8 cellular contexts compared by ENCODE assay signal in the genomic region with DNA sequence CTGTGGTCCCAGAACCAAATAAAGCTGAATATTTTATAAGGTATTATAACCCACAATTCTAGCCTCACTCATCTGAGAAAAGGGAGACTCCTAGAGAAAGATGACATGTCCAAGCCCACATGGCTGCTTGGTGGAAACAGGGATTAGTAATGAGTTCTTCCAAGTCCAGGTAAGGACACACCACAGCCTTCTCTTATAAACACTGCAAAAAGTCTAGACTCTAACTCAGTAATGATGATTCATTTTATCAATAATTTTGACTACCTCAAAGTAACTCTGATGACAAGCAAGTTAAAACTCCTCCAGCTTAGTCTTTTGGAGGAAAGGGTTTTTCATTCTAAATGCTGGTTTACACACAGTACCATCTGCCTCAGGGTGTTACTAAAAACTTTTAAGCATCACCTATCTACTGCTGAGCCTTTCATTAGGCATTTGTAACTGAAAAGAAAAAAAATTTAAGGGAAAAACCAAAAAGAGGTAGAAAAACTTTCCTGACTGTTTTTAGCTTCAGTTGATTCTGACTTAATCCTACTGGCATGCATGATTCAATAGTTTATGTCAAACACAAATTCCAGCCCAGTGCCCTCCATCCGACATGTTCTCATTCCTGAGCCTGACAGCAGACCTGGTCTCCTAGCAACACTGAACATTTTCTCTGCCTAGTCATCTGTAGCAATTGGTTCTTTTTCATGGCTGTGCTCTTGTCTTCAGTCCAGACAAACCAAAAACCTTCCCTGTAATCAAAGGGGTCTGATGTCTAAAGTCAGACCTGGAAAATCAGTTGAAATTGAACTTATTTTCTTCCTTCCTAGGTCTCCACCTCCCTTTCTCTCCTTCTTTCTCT. TPM values are rescaled to one million over a fixed set of nuclear protein-coding genes. Genes with fewer than 3 reads are reported as not detected.
DNase-seq lines count a peak whose midpoint lies in the region; TF ChIP-seq lines count a peak whose summit lies in the region.

No MANE protein-coding gene starts in this region.

- TF ChIP-seq POLR2A in tibial nerve (IDR thresholded peaks at IDR 0.05): no peak

- no peak overlapping the region for H3K4me3 ChIP-seq in retinal pigment epithelial cell (ENCODE audit: low read length)
- H3K4me3 ChIP-seq in tibial nerve: no peak overlapping the region
- H3K4me3 ChIP-seq in HAP-1: no peak overlapping the region

- peak overlapping the region in 1 of 4 donors; percentile 31 for H3K27ac ChIP-seq in tibial nerve

- TF ChIP-seq CTCF in retinal pigment epithelial cell (conservative IDR thresholded peaks at IDR 0.05; ENCODE audit: low read depth, low read length) (no peak), tibial nerve (IDR thresholded peaks at IDR 0.05) (no peak)

- 22 to 25% methylated on average over 1 of the region's 1 CpG for WGBS in tibial nerve, 2 donors

- H3K36me3 ChIP-seq in tibial nerve (no peaks in the 10 kb centered on the region), HAP-1 (replicated peaks) (no peaks in the 10 kb centered on the region)

- DNase-seq in GM04503 (ENCODE audit: low read depth) (peak; percentile 95), SW 1271 (lab: John Stamatoyannopoulos, UW) (peak; percentile 54 to 96), foreskin melanocyte (peak; percentile 44), retinal pigment epithelial cell (ENCODE audit: low read depth) (peak; percentile 95), SIG-M5 treated with dmso at 0.1 percent for 504 hours (lab: John Stamatoyannopoulos, UW; ENCODE audit: unreplicated experiment) (no peak), tibial nerve (ENCODE audit: low spot score in 2 of 2) (no peak), CD1c-positive myeloid dendritic cell (ENCODE audit: extremely low spot score) (no peak), HAP-1 (ENCODE audit: low spot score in 2 of 2) (no peak)

- TF ChIP-seq EP300 in tibial nerve (IDR thresholded peaks at IDR 0.05): no peak

- H3K9me3 ChIP-seq in tibial nerve: no peaks in the 10 kb centered on the region
- no peaks in the 10 kb centered on the region for H3K9me3 ChIP-seq in HAP-1

- H3K4me1 ChIP-seq in tibial nerve: peaks cover 0 to 19% (median 5%) of the 10 kb centered on the region in 4 donors
- H3K4me1 ChIP-seq in HAP-1: no peaks in the 10 kb centered on the region

- in situ Hi-C loops in HAP-1 (cut with MboI; ENCODE audit: low sequenced_read_pairs): no loop called here

- H3K27me3 ChIP-seq in tibial nerve: no peaks in the 10 kb centered on the region
- H3K27me3 ChIP-seq in HAP-1 (ENCODE audit: low read depth): peaks cover 2% of the 10 kb centered on the region; the same call in 1 of the 2 replicates

RNA-seq across cellular contexts. Expression of gene P3H2, which starts 43.9 kb away (rescaled TPM):
- total RNA-seq in tibial nerve: 10 to 100 TPM in 2 of 4 donors, 1 to 10 TPM in 2; 2.7 to 17.9 (median 12.9) TPM

Comparison
In these comparisons a context has a peak if more than half of its experiments do, and no peak if none do; other contexts are left out.
1. DNase-seq: peak in GM04503 (single experiment), SW 1271 (2 of 2), foreskin melanocyte (single experiment) and retinal pigment epithelial cell (single experiment); none in SIG-M5 treated with dmso at 0.1 percent for 504 hours (single experiment), tibial nerve (0 of 2), CD1c-positive myeloid dendritic cell (single experiment) and HAP-1 (0 of 2).